Comparison of ENCODE assay signal across 33 cellular contexts in the genomic region with DNA sequence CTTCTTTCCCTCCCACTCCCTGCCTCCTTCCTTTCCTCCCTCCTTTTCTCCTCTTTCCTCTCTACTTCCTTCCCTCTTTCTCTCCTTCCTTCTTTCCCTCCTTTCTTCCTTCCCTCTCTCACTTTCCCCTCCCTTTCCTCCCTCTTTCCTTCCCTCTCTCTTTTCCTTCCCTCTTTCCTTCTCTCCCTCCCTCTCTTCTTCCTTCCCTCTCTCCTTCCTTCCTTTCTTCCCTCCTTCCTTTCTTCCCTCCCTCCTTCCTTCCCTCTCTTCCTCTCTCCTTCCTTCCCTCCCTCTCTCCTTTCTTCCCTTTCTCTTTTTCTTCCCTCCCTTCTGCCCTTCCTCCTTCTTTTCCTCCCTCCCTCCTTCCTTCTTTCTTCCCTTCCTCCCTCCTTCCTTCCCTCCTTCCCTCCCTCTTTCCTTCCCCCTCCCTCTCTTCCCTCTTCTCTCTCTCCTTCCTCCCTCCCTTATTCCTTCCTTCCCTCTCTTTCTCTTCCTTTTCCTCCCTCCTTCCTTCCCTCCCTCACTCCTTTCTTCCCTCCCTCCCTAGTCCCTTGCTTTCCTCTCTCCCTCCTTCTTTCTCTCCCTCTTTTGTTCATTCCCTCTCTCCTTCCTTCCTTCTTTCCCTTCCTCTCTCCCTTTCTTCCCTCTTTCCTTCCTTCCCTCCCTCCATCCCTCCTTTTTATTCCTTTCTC.
"Had no signal": no experiment of that assay in that cellular context is flagged by ENCODE, and none has a peak within 500 bp of the region (broad histone marks: within the 10 kb centered on the region; RNA-seq: fewer than 3 reads in every experiment).

No MANE protein-coding gene starts in this region.

- H3K36me3 ChIP-seq: adrenal gland, ascending aorta, brain microvascular endothelial cell, breast epithelium, cardiac muscle cell had no signal

- H3K4me3 ChIP-seq: adrenal gland, ascending aorta, body of pancreas, breast epithelium, cardiac muscle cell had no signal

- H3K4me1 ChIP-seq: adrenal gland, ascending aorta, body of pancreas, breast epithelium had no signal

- ATAC-seq: activated naive CD4-positive, alpha-beta T cell treated with anti-CD3 and anti-CD28 coated beads, Interleukin-2, amount 50 U/mL, for 72 hours; activated naive CD8-positive, alpha-beta T cell treated with anti-CD3 and anti-CD28 coated beads, Interleukin-2, amount 50 U/mL, for 24 hours; activated T-cell treated with anti-CD3 and anti-CD28 coated beads, Interleukin-2, amount 50 U/mL, for 4 hours; activated T-cell treated with anti-CD3 and anti-CD28 coated beads, Interleukin-2, amount 50 U/mL, for 72 hours; activated T-helper 17 cell treated with anti-CD3 and anti-CD28 coated beads, Interleukin-2, amount 50 U/mL, for 72 hours; body of pancreas had no signal

- H3K27me3 ChIP-seq: adrenal gland, ascending aorta, brain microvascular endothelial cell, breast epithelium had no signal

- H3K27ac ChIP-seq: adrenal gland, ascending aorta, body of pancreas, brain microvascular endothelial cell, breast epithelium, cardiac muscle cell had no signal

- H3K9me3 ChIP-seq: adrenal gland, ascending aorta, body of pancreas, breast epithelium had no signal

- DNase-seq: activated effector memory CD4-positive, alpha-beta T cell treated with anti-CD3 and anti-CD28 coated beads, Interleukin-2, amount 50 U/mL, for 16 hours; activated effector memory CD4-positive, alpha-beta T cell treated with Interleukin-2 at 50 U/mL for 16 hours; activated gamma-delta T cell; activated gamma-delta T cell treated with Interleukin-2 at 50 U/mL for 16 hours; activated naive CD4-positive, alpha-beta T cell; activated naive CD4-positive, alpha-beta T cell treated with anti-CD3 and anti-CD28 coated beads for 36 hours; activated naive CD4-positive, alpha-beta T cell treated with anti-CD3 and anti-CD28 coated beads, Interleukin-2, amount 10 ng/mL, durations not matched to agents 7 days and 5 days; activated naive CD4-positive, alpha-beta T cell treated with anti-CD3 and anti-CD28 coated beads, Interleukin-2, amount 50 U/mL, for 16 hours; activated naive CD4-positive, alpha-beta T cell treated with Interleukin-2 at 50 U/mL for 16 hours; activated naive CD8-positive, alpha-beta T cell treated with anti-CD3 and anti-CD28 coated beads for 36 hours; activated naive CD8-positive, alpha-beta T cell treated with anti-CD3 and anti-CD28 coated beads, Interleukin-2, amount 10 ng/mL, durations not matched to agents 7 days and 5 days; activated naive CD8-positive, alpha-beta T cell treated with anti-CD3 and anti-CD28 coated beads, Interleukin-2, amount 50 U/mL, for 24 hours; activated T-cell treated with anti-CD3 and anti-CD28 coated beads, Interleukin-2, amount 50 U/mL, for 24 hours; activated T-cell treated with anti-CD3 and anti-CD28 coated beads, Interleukin-2, amount 50 U/mL, for 4 hours; activated T-cell treated with anti-CD3 and anti-CD28 coated beads, Interleukin-2, amount 50 U/mL, for 48 hours; activated T-cell treated with anti-CD3 and anti-CD28 coated beads, Interleukin-2, amount 50 U/mL, for 72 hours; adrenal gland; amniotic stem cell; amygdala; anterior cingulate cortex; aorta; body of pancreas; brain microvascular endothelial cell; caudate nucleus; central memory CD4-positive, alpha-beta T cell; cerebellar nuclear complex had no signal

- FAIRE-seq: astrocyte, bronchial epithelial cell had no signal
